ENCODE assay signal across 26 cellular contexts in the genomic region with DNA sequence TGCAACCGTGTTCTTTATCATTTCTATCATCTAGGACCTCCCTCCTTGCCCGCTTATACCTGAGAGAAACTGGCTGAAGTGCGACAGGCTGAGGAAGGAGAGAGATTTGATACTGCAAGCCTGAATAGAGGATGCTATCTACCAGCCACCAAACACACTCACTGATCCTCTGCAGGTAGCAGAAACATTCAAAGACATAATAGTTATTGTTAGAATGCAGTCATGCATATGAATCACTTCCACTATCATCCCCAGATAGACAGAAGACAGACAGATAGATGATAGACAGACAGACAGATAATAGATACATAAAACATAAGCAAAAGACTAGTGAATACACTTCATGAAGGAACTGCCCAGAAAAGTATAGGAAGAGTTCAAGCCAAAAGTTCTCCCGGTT. TPM values are rescaled to one million over a fixed set of nuclear protein-coding genes. Genes with fewer than 3 reads are reported as not detected.
"Had no signal": no experiment of that assay in that cellular context is flagged by ENCODE, and none has a peak within 500 bp of the region (broad histone marks: within the 10 kb centered on the region; RNA-seq: fewer than 3 reads in every experiment).

No MANE protein-coding gene starts in this region.

- H3K9me3 ChIP-seq: breast epithelium, esophagus muscularis mucosa, lower lobe of right lung, testis, vagina had no signal

- H3K27ac ChIP-seq: breast epithelium, esophagus muscularis mucosa, hepatocyte, lower lobe of right lung, testis, vagina had no signal

- H3K4me2 ChIP-seq: hepatocyte had no signal

- H3K36me3 ChIP-seq: breast epithelium, esophagus muscularis mucosa, lower lobe of right lung, vagina had no signal

- H2AFZ ChIP-seq: hepatocyte had no signal

- H3K4me3 ChIP-seq: breast epithelium, esophagus muscularis mucosa, hepatocyte, lower lobe of right lung, testis, vagina had no signal

- ATAC-seq: activated T-cell treated with anti-CD3 and anti-CD28 coated beads, Interleukin-2, amount 50 U/mL, for 4 hours; effector memory CD8-positive, alpha-beta T cell; left lobe of liver; lower lobe of right lung; sciatic nerve had no signal

- H3K79me2 ChIP-seq: hepatocyte had no signal

- DNase-seq: activated CD4-positive, alpha-beta T cell treated with anti-CD3 and anti-CD28 coated beads for 4 hours; activated CD4-positive, alpha-beta T cell treated with anti-CD3 and anti-CD28 coated beads, Interleukin-2, amount 50 U/mL, for 48 hours; activated CD4-positive, CD25-positive, alpha-beta regulatory T cell; activated CD8-positive, alpha-beta memory T cell treated with anti-CD3 and anti-CD28 coated beads, Interleukin-2, amount 50 U/mL, for 48 hours; activated naive CD4-positive, alpha-beta T cell treated with Interleukin-2 at 50 U/mL for 16 hours; activated naive CD8-positive, alpha-beta T cell treated with anti-CD3 and anti-CD28 coated beads for 36 hours; activated T-cell treated with anti-CD3 and anti-CD28 coated beads, Interleukin-2, amount 50 U/mL, for 4 hours; effector memory CD8-positive, alpha-beta T cell; glutamatergic neuron; immature natural killer cell; lower lobe of right lung; mesendoderm; naive B cell; small intestine; stimulated activated CD4-positive, alpha-beta T cell treated with anti-CD3 and anti-CD28 coated beads, Interleukin-2, amount 100 ng/mL, for 48 hours; stimulated activated CD8-positive, alpha-beta memory T cell treated with anti-CD3 and anti-CD28 coated beads, Interleukin-4, amount 100 ng/mL, for 48 hours; stimulated activated naive B cell treated with anti-CD40 and anti-IgM and Interleukin-4, amounts not matched to agents 10 μg/mL and 1 μg/mL and 100 μg/mL, for 72 hours; testis; trophoblast cell had no signal

- H3K27me3 ChIP-seq: breast epithelium, esophagus muscularis mucosa, hepatocyte, testis, vagina had no signal

RNA-seq across cellular contexts. Expression of a gene that starts 32.9 kb away (rescaled TPM):
- polyA plus RNA-seq: endothelial cell of umbilical vein, hepatocyte, small intestine had no signal
